ENCODE assay signal across 28 cellular contexts in genomic region chr18:44635546-44635945, GRCh38.
"Had no signal": no experiment of that assay in that cellular context is flagged by ENCODE, and none has a peak within 500 bp of the region (broad histone marks: within the 10 kb centered on the region; RNA-seq: fewer than 3 reads in every experiment).

No MANE protein-coding gene starts in this region.

- H3K27ac ChIP-seq: dorsolateral prefrontal cortex, heart right ventricle, lower lobe of right lung, neural progenitor cell, prostate gland, right atrium auricular region, stomach, tibial artery, upper lobe of left lung had no signal

- H3K36me3 ChIP-seq: heart right ventricle, lower lobe of right lung, neural progenitor cell, prostate gland, right atrium auricular region, stomach, tibial artery, upper lobe of left lung had no signal

- H3K36me3 Mint-ChIP-seq: neural progenitor cell had no signal

- H3K9me3 ChIP-seq: heart right ventricle, lower lobe of right lung, prostate gland, right atrium auricular region, stomach, tibial artery, upper lobe of left lung had no signal

- H3K4me1 Mint-ChIP-seq: neural progenitor cell had no signal

- H3K4me3 ChIP-seq: dorsolateral prefrontal cortex, heart right ventricle, lower lobe of right lung, neural progenitor cell, prostate gland, right atrium auricular region, smooth muscle cell, stomach, tibial artery, upper lobe of left lung had no signal

- DNase-seq: cerebellar nuclear complex; cortex of kidney; dorsolateral prefrontal cortex; effector CD8-positive, alpha-beta T cell; endodermal cell; foreskin fibroblast; glutamatergic neuron; heart right ventricle; hippocampal formation; left ventricle myocardium superior; lower lobe of right lung; stimulated activated CD4-positive, alpha-beta T cell treated with anti-CD3 and anti-CD28 coated beads, Interleukin-12 subunit alpha, Interleukin-12 subunit beta, amount 100 ng/mL, for 4 hours; stimulated activated CD4-positive, alpha-beta T cell treated with anti-CD3 and anti-CD28 coated beads, Interleukin-1b, Interleukin-23, amount 100 ng/mL, for 48 hours; stimulated activated CD4-positive, alpha-beta T cell treated with anti-CD3 and anti-CD28 coated beads, Interleukin-4, amount 100 ng/mL, for 1 hour; stimulated activated CD8-positive, alpha-beta memory T cell treated with anti-CD3 and anti-CD28 coated beads, Interleukin-4, amount 100 ng/mL, for 48 hours; stimulated activated naive CD4-positive, alpha-beta T cell treated with Interleukin-2 at 50 U/mL for 16 hours; stomach; tibial artery; upper lobe of left lung had no signal

- H3K27ac Mint-ChIP-seq: endodermal cell, neural progenitor cell had no signal

- H3K4me2 ChIP-seq: neural progenitor cell, smooth muscle cell had no signal

- H3K9ac ChIP-seq: neural progenitor cell had no signal

- H3K27me3 ChIP-seq: heart right ventricle, neural progenitor cell, right atrium auricular region, stomach, tibial artery, upper lobe of left lung had no signal

- FAIRE-seq: islet of Langerhans, urothelium cell line had no signal

- H3K4me3 Mint-ChIP-seq: endodermal cell, nephron, neural progenitor cell had no signal

- ATAC-seq: esophagus mucosa, heart right ventricle, left ventricle myocardium superior, lower lobe of right lung, sciatic nerve had no signal

- H3K9me3 Mint-ChIP-seq: endodermal cell, nephron had no signal

- H3K4me1 ChIP-seq: lower lobe of right lung, prostate gland, right atrium auricular region, tibial artery, upper lobe of left lung had no signal
